Comparison of ENCODE assay signal across 25 cellular contexts in the genomic region with DNA sequence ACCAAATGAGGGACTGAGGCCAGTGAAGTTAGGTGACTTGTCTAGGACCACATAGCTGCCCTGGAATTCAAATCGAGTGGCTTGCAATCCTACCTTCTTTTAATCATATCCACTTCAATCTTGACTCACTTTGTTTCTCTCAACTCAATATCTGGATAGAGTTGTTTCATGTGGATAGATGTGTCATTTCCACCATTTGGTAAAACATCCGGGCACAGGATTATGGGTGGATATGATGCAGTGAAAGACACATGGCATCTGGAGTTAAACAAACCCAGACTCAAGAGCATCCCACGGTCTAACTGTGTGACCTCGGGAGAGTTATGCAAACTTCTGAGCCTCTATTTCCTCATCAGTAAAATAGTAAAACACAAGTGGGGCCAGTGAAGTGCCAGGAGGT.
DNase-seq lines count a peak whose midpoint lies in the region; ATAC-seq and TF ChIP-seq lines count a peak whose summit lies in the region.
"Had no signal": no experiment of that assay in that cellular context is flagged by ENCODE, and none has a peak within 500 bp of the region (broad histone marks: within the 10 kb centered on the region; RNA-seq: fewer than 3 reads in every experiment).

No MANE protein-coding gene starts in this region.

- no peaks in the 10 kb centered on the region for H3K9me3 Mint-ChIP-seq in HFFc6
- peaks cover 9% of the 10 kb centered on the region for H3K9me3 Mint-ChIP-seq in activated T-helper 17 cell treated with anti-CD3 and anti-CD28 coated beads, Interleukin-2, amount 50 U/mL, for 72 hours
- H3K9me3 Mint-ChIP-seq in CD8-positive, alpha-beta T cell: no peaks in the 10 kb centered on the region
- H3K9me3 Mint-ChIP-seq: activated T-helper 1 cell treated with anti-CD3 and anti-CD28 coated beads, Interleukin-12 subunit alpha, Interleukin-12 subunit beta, Interleukin-2, Interleukin-4 antibody, amounts not matched to agents 30 ng/mL and 10 ng/mL and 1 ng/mL, durations not matched to agents 14 hours and 24 hours and 36 hours; GM23338; naive thymus-derived CD8-positive, alpha-beta T cell had no signal

- H3K27me3 ChIP-seq in CD8-positive, alpha-beta T cell (ENCODE audit: insufficient read depth, low read length): no peaks in the 10 kb centered on the region
- H3K27me3 ChIP-seq: brain microvascular endothelial cell, gastrocnemius medialis, thyroid gland had no signal

- TF ChIP-seq CTCF in AG10803 (conservative IDR thresholded peaks at IDR 0.05; ENCODE audit: low read length): no peak
- no peak for TF ChIP-seq CTCF in HFFc6 (IDR thresholded peaks at IDR 0.05)
- no peak for TF ChIP-seq CTCF in foreskin fibroblast (IDR thresholded peaks at IDR 0.05; ENCODE audit: low read depth, low read length)
- no peak for TF ChIP-seq CTCF in CD8-positive, alpha-beta T cell (IDR thresholded peaks at IDR 0.05)

- intact Hi-C loops in CD8-positive, alpha-beta T cell (cut with DNase I, micrococcal nuclease): no loop called here

- no peaks in the 10 kb centered on the region for H3K36me3 ChIP-seq in CD8-positive, alpha-beta T cell (ENCODE audit: insufficient read depth, low read length)
- H3K36me3 ChIP-seq: brain microvascular endothelial cell, gastrocnemius medialis, thyroid gland had no signal

- H3K27ac Mint-ChIP-seq in HFFc6: peak overlapping the region; percentile 3; the same call in 1 of the 2 replicates
- peak overlapping the region; percentile 90 for H3K27ac Mint-ChIP-seq in activated T-helper 17 cell treated with anti-CD3 and anti-CD28 coated beads, Interleukin-2, amount 50 U/mL, for 72 hours
- no peak overlapping the region for H3K27ac Mint-ChIP-seq in CD8-positive, alpha-beta T cell
- H3K27ac Mint-ChIP-seq: activated naive CD8-positive, alpha-beta T cell; activated T-helper 1 cell treated with anti-CD3 and anti-CD28 coated beads, Interleukin-12 subunit alpha, Interleukin-12 subunit beta, Interleukin-2, Interleukin-4 antibody, amounts not matched to agents 30 ng/mL and 10 ng/mL and 1 ng/mL, durations not matched to agents 14 hours and 24 hours and 36 hours; GM23338; naive thymus-derived CD8-positive, alpha-beta T cell had no signal

- no peak overlapping the region for H3K4me3 Mint-ChIP-seq in HFFc6
- peak overlapping the region; percentile 62 for H3K4me3 Mint-ChIP-seq in activated T-helper 17 cell treated with anti-CD3 and anti-CD28 coated beads, Interleukin-2, amount 50 U/mL, for 72 hours
- H3K4me3 Mint-ChIP-seq in CD8-positive, alpha-beta T cell: no peak overlapping the region
- H3K4me3 Mint-ChIP-seq: activated naive CD8-positive, alpha-beta T cell; activated T-helper 1 cell treated with anti-CD3 and anti-CD28 coated beads, Interleukin-12 subunit alpha, Interleukin-12 subunit beta, Interleukin-2, Interleukin-4 antibody, amounts not matched to agents 30 ng/mL and 10 ng/mL and 1 ng/mL, durations not matched to agents 14 hours and 24 hours and 36 hours; GM23338; naive thymus-derived CD8-positive, alpha-beta T cell had no signal

- H3K27ac ChIP-seq in CD8-positive, alpha-beta T cell (ENCODE audit: low read depth, low read length): no peak overlapping the region
- H3K27ac ChIP-seq: brain microvascular endothelial cell, C4-2B, coronary artery, gastrocnemius medialis, parathyroid adenoma, thyroid gland had no signal

- H3K4me1 ChIP-seq in CD8-positive, alpha-beta T cell (ENCODE audit: insufficient read depth, low read length): no peaks in the 10 kb centered on the region
- H3K4me1 ChIP-seq: gastrocnemius medialis, parathyroid adenoma had no signal

- CTCF ChIA-PET in CD8-positive, alpha-beta T cell (lab: Charles Lee): no interaction called here

- no peaks in the 10 kb centered on the region for H3K36me3 Mint-ChIP-seq in HFFc6 (ENCODE audit: low read depth)
- peaks cover 6% of the 10 kb centered on the region for H3K36me3 Mint-ChIP-seq in activated T-helper 17 cell treated with anti-CD3 and anti-CD28 coated beads, Interleukin-2, amount 50 U/mL, for 72 hours (ENCODE audit: low read depth)
- no peaks in the 10 kb centered on the region for H3K36me3 Mint-ChIP-seq in CD8-positive, alpha-beta T cell
- H3K36me3 Mint-ChIP-seq: activated naive CD8-positive, alpha-beta T cell; naive thymus-derived CD8-positive, alpha-beta T cell had no signal

- POLR2A ChIA-PET in CD8-positive, alpha-beta T cell (lab: Charles Lee): interaction anchor here (1.0 kb wide), 1 partner anchor 10 kb away, joined by 3 read pairs; no protein-coding TSS in a partner anchor

- no peak overlapping the region for H3K4me3 ChIP-seq in AG10803 (ENCODE audit: low read length)
- no peak overlapping the region for H3K4me3 ChIP-seq in foreskin fibroblast (ENCODE audit: low read depth in 1 of 2, low read length in 2 of 2)
- no peak overlapping the region for H3K4me3 ChIP-seq in CD8-positive, alpha-beta T cell (ENCODE audit: low read depth, low read length)
- H3K4me3 ChIP-seq: coronary artery, gastrocnemius medialis, GM12878, GM23338, thyroid gland had no signal

- H3K27me3 Mint-ChIP-seq in HFFc6 (ENCODE audit: insufficient read depth): peaks cover 7% of the 10 kb centered on the region; the same call in 1 of the 2 replicates
- peaks cover 8% of the 10 kb centered on the region for H3K27me3 Mint-ChIP-seq in activated T-helper 17 cell treated with anti-CD3 and anti-CD28 coated beads, Interleukin-2, amount 50 U/mL, for 72 hours
- no peaks in the 10 kb centered on the region for H3K27me3 Mint-ChIP-seq in CD8-positive, alpha-beta T cell (ENCODE audit: low read depth)
- H3K27me3 Mint-ChIP-seq: activated naive CD8-positive, alpha-beta T cell had no signal

- no peaks in the 10 kb centered on the region for H3K9me3 ChIP-seq in CD8-positive, alpha-beta T cell (ENCODE audit: low read length)
- H3K9me3 ChIP-seq: gastrocnemius medialis, thyroid gland had no signal

- ATAC-seq in activated T-helper 17 cell treated with anti-CD3 and anti-CD28 coated beads, Interleukin-2, amount 50 U/mL, for 72 hours (replicated peaks): peak; percentile 47
- no peak for ATAC-seq in CD8-positive, alpha-beta T cell
- no peak for ATAC-seq in HG02981 (IDR thresholded peaks at IDR 0.05; ENCODE audit: unreplicated experiment)
- no peak for ATAC-seq in HG03196 (IDR thresholded peaks at IDR 0.05; ENCODE audit: unreplicated experiment)
- ATAC-seq in GM19455 (IDR thresholded peaks at IDR 0.05; ENCODE audit: unreplicated experiment): no peak
- ATAC-seq: gastrocnemius medialis; GM12878; GM23338; naive thymus-derived CD8-positive, alpha-beta T cell had no signal

- peaks cover 27% of the 10 kb centered on the region for H3K4me1 Mint-ChIP-seq in HFFc6 (ENCODE audit: low read depth)
- peaks cover 25% of the 10 kb centered on the region for H3K4me1 Mint-ChIP-seq in activated T-helper 17 cell treated with anti-CD3 and anti-CD28 coated beads, Interleukin-2, amount 50 U/mL, for 72 hours
- H3K4me1 Mint-ChIP-seq in CD8-positive, alpha-beta T cell (ENCODE audit: low read depth): no peaks in the 10 kb centered on the region

- DNase-seq in AG10803 (ENCODE audit: low read depth) (peak; percentile 51), HFFc6 (peak; percentile 4), foreskin fibroblast (peak; percentile 65)
- no peak for DNase-seq in CD8-positive, alpha-beta T cell
- DNase-seq: activated CD4-positive, alpha-beta T cell treated with anti-CD3 and anti-CD28 coated beads for 48 hours; gastrocnemius medialis; mesendoderm; naive thymus-derived CD8-positive, alpha-beta T cell; NCI-H1436 treated with DMSO at 0.1 percent for 48 hours; stimulated activated CD4-positive, alpha-beta T cell treated with anti-CD3 and anti-CD28 coated beads, Interleukin-2, amount 100 ng/mL, for 24 hours; stimulated activated naive CD4-positive, alpha-beta T cell; SW 1271; thyroid gland had no signal

Comparison
In these comparisons a context has a peak if more than half of its experiments do, and no peak if none do; other contexts are left out.
1. DNase-seq: peak in AG10803 (single experiment), HFFc6 (single experiment) and foreskin fibroblast (2 of 2); none in CD8-positive, alpha-beta T cell (0 of 7).